Comparison of ENCODE assay signal across 18 cellular contexts in genomic region chr7:149558149-149558861, GRCh38.
DNase-seq lines count a peak whose midpoint lies in the region; ATAC-seq and TF ChIP-seq lines count a peak whose summit lies in the region.
"Had no signal": no experiment of that assay in that cellular context is flagged by ENCODE, and none has a peak within 500 bp of the region (broad histone marks: within the 10 kb centered on the region; RNA-seq: fewer than 3 reads in every experiment).

No MANE protein-coding gene starts in this region.

- no peak overlapping the region for H3K23ac ChIP-seq in trophoblast cell (ENCODE audit: low read length)

- H2BK120ac ChIP-seq in trophoblast cell (ENCODE audit: insufficient read depth, low read length, poor library complexity), result no peak overlapping the region

- H3K36me3 ChIP-seq in lower lobe of right lung, result peaks cover 36% of the 10 kb centered on the region
- H3K36me3 ChIP-seq in trophoblast cell (ENCODE audit: control insufficient read depth in 1 of 2, insufficient read depth in 2 of 2, low read length in 2 of 2), result peaks cover 19 to 22% of the 10 kb centered on the region in 2 experiments
- H3K36me3 ChIP-seq: ovary, vagina had no signal

- no peaks in the 10 kb centered on the region for H3K27me3 Mint-ChIP-seq in natural killer cell (ENCODE audit: low read depth in 2 of 2)

- in situ Hi-C loops in astrocyte of the spinal cord (cut with HindIII; ENCODE audit: low sequenced_read_pairs), result no loop called here

- H3K27ac ChIP-seq in lower lobe of right lung (no peak overlapping the region), trophoblast cell (ENCODE audit: low read depth, low read length) (no peak overlapping the region)
- H3K27ac ChIP-seq: cardiac muscle cell, ovary, Peyer's patch, vagina had no signal

- H3K14ac ChIP-seq in trophoblast cell (ENCODE audit: low read length), result no peak overlapping the region

- no peak overlapping the region for H2AK5ac ChIP-seq in trophoblast cell (ENCODE audit: low read length)

- DNase-seq in AG20443 (ENCODE audit: low spot score) (peak; percentile 76), HS-5 (ENCODE audit: low read depth) (peak; percentile 68), astrocyte of the spinal cord (ENCODE audit: low read depth, low spot score) (peak; percentile 67), lower lobe of right lung (no peak), natural killer cell (no peak), trophoblast cell (no peak), NCI-H1092 (lab: John Stamatoyannopoulos, UW) (no peak)
- DNase-seq: activated CD4-positive, alpha-beta T cell treated with anti-CD3 and anti-CD28 coated beads for 48 hours; GF-D8; NCI-H446 treated with DMSO at 0.1 percent for 48 hours; ovary; Peyer's patch had no signal

- no peaks in the 10 kb centered on the region for H3K4me1 ChIP-seq in lower lobe of right lung
- H3K4me1 ChIP-seq in trophoblast cell (ENCODE audit: control insufficient read depth in 1 of 2, insufficient read depth in 2 of 2, low read length in 2 of 2), result no peaks in the 10 kb centered on the region
- H3K4me1 ChIP-seq: Peyer's patch, vagina had no signal

- H3K36me3 Mint-ChIP-seq in natural killer cell, result no peaks in the 10 kb centered on the region

- H3K4me3 ChIP-seq in astrocyte of the spinal cord (ENCODE audit: low read depth, low read length) (no peak overlapping the region), lower lobe of right lung (no peak overlapping the region), trophoblast cell (ENCODE audit: low read depth, low read length) (no peak overlapping the region)
- H3K4me3 ChIP-seq: BLaER1 treated with 17β-estradiol and CSF1 and Interleukin-3, amounts not matched to agents 10 nM and 100 nM; cardiac muscle cell; ovary; Peyer's patch; vagina had no signal

- TF ChIP-seq CTCF in astrocyte of the spinal cord (IDR thresholded peaks at IDR 0.05; ENCODE audit: low read depth, low read length) (no peak), lower lobe of right lung (IDR thresholded peaks at IDR 0.05) (no peak), natural killer cell (IDR thresholded peaks at IDR 0.05) (no peak)

- H3K4me1 Mint-ChIP-seq in natural killer cell, result peaks cover 13 to 14% of the 10 kb centered on the region in 2 donors

- no peak overlapping the region for H3K4me2 ChIP-seq in trophoblast cell (ENCODE audit: low read length)
- H3K4me2 ChIP-seq: BLaER1 treated with 17β-estradiol and CSF1 and Interleukin-3, amounts not matched to agents 10 nM and 100 nM had no signal

- no peaks in the 10 kb centered on the region for H3K79me1 ChIP-seq in trophoblast cell (ENCODE audit: low read length)

- no peaks in the 10 kb centered on the region for H3K27me3 ChIP-seq in lower lobe of right lung (ENCODE audit: low read depth)
- no peaks in the 10 kb centered on the region for H3K27me3 ChIP-seq in trophoblast cell (ENCODE audit: insufficient read depth, low read length)
- H3K27me3 ChIP-seq: BLaER1 treated with 17β-estradiol and CSF1 and Interleukin-3, amounts not matched to agents 10 nM and 100 nM; cardiac muscle cell; ovary; Peyer's patch; vagina had no signal

- no peaks in the 10 kb centered on the region for H3K9me3 ChIP-seq in lower lobe of right lung
- H3K9me3 ChIP-seq in trophoblast cell (ENCODE audit: insufficient read depth, low read depth, low read length), result peaks cover 2% of the 10 kb centered on the region
- H3K9me3 ChIP-seq: ovary, Peyer's patch, vagina had no signal

- intact Hi-C loops in lower lobe of right lung (cut with DNase I), result no loop called here
- intact Hi-C loops in natural killer cell (cut with micrococcal nuclease), result no loop called here

- no peak overlapping the region for H2BK12ac ChIP-seq in trophoblast cell (ENCODE audit: low read length)

- no peak overlapping the region for H3K4me3 Mint-ChIP-seq in natural killer cell

- ATAC-seq in lower lobe of right lung, result peak; percentile 85 to 86
- ATAC-seq in natural killer cell, result no peak
- ATAC-seq in HG03571 (IDR thresholded peaks at IDR 0.05; ENCODE audit: unreplicated experiment), result no peak
- ATAC-seq: HepG2 had no signal

- H4K8ac ChIP-seq in trophoblast cell (ENCODE audit: low read depth, low read length), result no peak overlapping the region

- H2AFZ ChIP-seq in trophoblast cell (ENCODE audit: insufficient read depth, low read length, poor library complexity), result no peak overlapping the region

- H2BK5ac ChIP-seq in trophoblast cell (ENCODE audit: low read depth, low read length, poor library complexity), result no peak overlapping the region

- H3K9me3 Mint-ChIP-seq in natural killer cell, result no peaks in the 10 kb centered on the region
- H3K9me3 Mint-ChIP-seq: activated T-helper 2 cell treated with anti-CD3 and anti-CD28 coated beads, Interferon-gamma antibody, Interleukin-2, Interleukin-4, amounts not matched to agents 10 μg/mL and 5 μg/mL and 100 μg/mL, durations not matched to agents 14 hours and 24 hours and 36 hours had no signal

- no peak overlapping the region for H3K4ac ChIP-seq in trophoblast cell (ENCODE audit: low read depth, low read length)

- no peak overlapping the region for H4K12ac ChIP-seq in trophoblast cell (ENCODE audit: low read depth, low read length)

- H3K9ac ChIP-seq in trophoblast cell (ENCODE audit: low read length), result no peak overlapping the region
- H3K9ac ChIP-seq: BLaER1 treated with 17β-estradiol and CSF1 and Interleukin-3, amounts not matched to agents 10 nM and 100 nM had no signal

- no peak overlapping the region for H3K18ac ChIP-seq in trophoblast cell (ENCODE audit: low read length)

- no peak overlapping the region for H3K27ac Mint-ChIP-seq in natural killer cell
- H3K27ac Mint-ChIP-seq: activated T-helper 2 cell treated with anti-CD3 and anti-CD28 coated beads, Interferon-gamma antibody, Interleukin-2, Interleukin-4, amounts not matched to agents 10 μg/mL and 5 μg/mL and 100 μg/mL, durations not matched to agents 14 hours and 24 hours and 36 hours had no signal

- H3K79me2 ChIP-seq in trophoblast cell (ENCODE audit: control insufficient read depth, insufficient read depth, low read length, poor library complexity), result no peaks in the 10 kb centered on the region

- WGBS in trophoblast cell (ENCODE audit: extremely low coverage, insufficient coverage, insufficient read length), result no CpG with 5 or more reads among the region's 6 CpGs

- H4K91ac ChIP-seq in trophoblast cell (ENCODE audit: low read depth, low read length), result no peak overlapping the region

Comparison
In these comparisons a context has a peak if more than half of its experiments do, and no peak if none do; other contexts are left out.
1. DNase-seq: peak in AG20443 (single experiment), HS-5 (single experiment) and astrocyte of the spinal cord (single experiment); none in lower lobe of right lung (single experiment), natural killer cell (single experiment), trophoblast cell (0 of 2) and NCI-H1092 (single experiment).
2. ATAC-seq: peak in lower lobe of right lung (2 of 2); none in natural killer cell (0 of 3) and HG03571 (single experiment).